ENCODE assay signal across 8 cellular contexts in genomic region chr7:86926732-86927131, GRCh38.
DNase-seq lines count a peak whose midpoint lies in the region; ATAC-seq, FAIRE-seq and TF ChIP-seq lines count a peak whose summit lies in the region.

No MANE protein-coding gene starts in this region.

- FAIRE-seq in pancreas (lab: Jason Lieb, UNC): no peak

- H3K36me3 ChIP-seq in heart right ventricle (peaks cover 0 to 9% (median 0%) of the 10 kb centered on the region in 9 donors), pancreas (no peaks in the 10 kb centered on the region)

- TF ChIP-seq POLR2A in NB4 (IDR thresholded peaks at IDR 0.05; ENCODE audit: extremely low read depth, insufficient read length): no peak
- no peak for TF ChIP-seq POLR2A in erythroblast (IDR thresholded peaks at IDR 0.05; ENCODE audit: low read length)

- TF ChIP-seq CTCF in heart right ventricle (IDR thresholded peaks at IDR 0.05) (peak; percentile 38 to 78 (median 67)), NB4 (IDR thresholded peaks at IDR 0.05; ENCODE audit: low read depth, low read length) (peak; percentile 77), pancreas (IDR thresholded peaks at IDR 0.05) (peak in 3 of 4 donors; percentile 35 to 44 (median 41))

- no peaks in the 10 kb centered on the region for H3K9me3 ChIP-seq in heart right ventricle
- H3K9me3 ChIP-seq in pancreas: no peaks in the 10 kb centered on the region

- DNase-seq in heart right ventricle (no peak), left ventricle myocardium superior (no peak), NB4 (ENCODE audit: low read depth) (peak; percentile 56), SKM-1 (lab: John Stamatoyannopoulos, UW; ENCODE audit: unreplicated experiment) (peak; percentile 29), erythroblast (lab: John Stamatoyannopoulos, UW) (peak; percentile 55 to 60), pancreas (no peak)

- H3K27me3 ChIP-seq in heart right ventricle: no peaks in the 10 kb centered on the region
- H3K27me3 ChIP-seq in pancreas: no peaks in the 10 kb centered on the region

- peaks cover 0 to 6% (median 2%) of the 10 kb centered on the region in 9 donors for H3K4me1 ChIP-seq in heart right ventricle
- H3K4me1 ChIP-seq in pancreas: no peaks in the 10 kb centered on the region

- H3K4me3 ChIP-seq in heart right ventricle (no peak overlapping the region), NB4 (ENCODE audit: low read depth, low read length) (no peak overlapping the region), pancreas (no peak overlapping the region)

- ATAC-seq in heart right ventricle (peak in 1 of 8 donors; percentile 42), left ventricle myocardium superior (no peak), GM21723 (IDR thresholded peaks at IDR 0.05; ENCODE audit: unreplicated experiment) (peak; percentile 69), pancreas (peak in 3 of 4 donors; percentile 73 to 80 (median 76)), GM18870 (IDR thresholded peaks at IDR 0.05; ENCODE audit: unreplicated experiment) (no peak)

- intact Hi-C loops in heart right ventricle (cut with DNase I) (loop anchor here in 6 of 10 donors (5.0 kb wide), 4 partner anchors 221 to 311 kb away; partner anchors contain the start of gene DMTF1 (in 1 of the 6)), left ventricle myocardium superior (cut with micrococcal nuclease) (no loop called here), pancreas (cut with DNase I) (no loop called here)

- WGBS in heart right ventricle, 2 donors: 7 to 13% methylated on average over 2 of the region's 2 CpGs
- 2 to 13% methylated on average over 2 of the region's 2 CpGs for WGBS in pancreas, 2 donors

- no peak overlapping the region for H3K27ac ChIP-seq in heart right ventricle
- H3K27ac ChIP-seq in pancreas: no peak overlapping the region

Comparison
In these comparisons a context has a peak if more than half of its experiments do, and no peak if none do; other contexts are left out.
1. intact Hi-C loops: an anchor here in heart right ventricle (5.0 kb wide); none called in left ventricle myocardium superior and pancreas.
2. ATAC-seq: peak in GM21723 (single experiment) and pancreas (3 of 4); none in left ventricle myocardium superior (single experiment) and GM18870 (single experiment).
3. DNase-seq: peak in NB4 (single experiment), SKM-1 (single experiment) and erythroblast (2 of 2); none in heart right ventricle (0 of 2), left ventricle myocardium superior (single experiment) and pancreas (0 of 6).
4. Peak in every context shown above with its lines, with median percentiles within 50 percentile points of each other: CTCF ChIP-seq.